Comparison of ENCODE assay signal across 25 cellular contexts in the genomic region with DNA sequence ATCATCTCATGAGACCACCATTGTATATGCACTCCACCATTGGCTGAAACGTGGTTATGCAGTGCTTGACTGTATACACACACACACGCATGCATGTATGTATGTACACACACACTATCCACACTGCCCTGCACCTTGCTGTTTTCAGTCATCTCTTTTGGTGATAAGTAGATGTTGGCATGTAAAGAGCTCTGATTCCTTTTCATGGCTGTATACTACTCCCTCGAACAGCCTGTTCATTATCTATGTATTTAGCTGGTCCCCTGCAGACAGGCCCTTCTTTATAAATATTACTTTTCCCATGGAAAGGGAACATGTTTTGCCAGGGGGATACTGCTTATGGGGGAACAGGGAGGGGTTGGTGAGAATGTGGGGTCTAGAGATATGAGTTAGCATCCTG.
"Had no signal": no experiment of that assay in that cellular context is flagged by ENCODE, and none has a peak within 500 bp of the region (broad histone marks: within the 10 kb centered on the region; RNA-seq: fewer than 3 reads in every experiment).

No MANE protein-coding gene starts in this region.

- DNase-seq: hypothalamus; immature natural killer cell; kidney; left colon; left lung; lower lobe of right lung; mammary epithelial cell; mesenchymal stem cell; nucleus accumbens; pancreas; retina; right cardiac atrium; spleen; stimulated activated CD4-positive, alpha-beta T cell treated with anti-CD3 and anti-CD28 coated beads, Interleukin-4, amount 100 ng/mL, for 24 hours; stimulated activated naive CD4-positive, alpha-beta T cell; tibial artery; trophoblast cell; upper lobe of right lung had no signal

- H3K9me3 ChIP-seq: left lung, lower lobe of right lung, pancreas, prostate gland, suprapubic skin, thoracic aorta, tibial artery, upper lobe of right lung had no signal

- H3K4me3 ChIP-seq: left lung, lower lobe of right lung, pancreas, prostate gland, skin epidermis, spleen, suprapubic skin, thoracic aorta, tibial artery, upper lobe of right lung had no signal

- H3K36me3 ChIP-seq: left lung, lower lobe of right lung, pancreas, prostate gland, spleen, suprapubic skin, thoracic aorta, tibial artery, upper lobe of right lung had no signal

- H3K4me1 ChIP-seq: pancreas, prostate gland had no signal

- FAIRE-seq: islet of Langerhans, kidney, pancreas had no signal

- ATAC-seq: left colon; left lung; lower lobe of right lung; naive thymus-derived CD8-positive, alpha-beta T cell; pancreas; right cardiac atrium; stimulated activated effector memory CD8-positive, alpha-beta T cell treated with anti-CD3 and anti-CD28 coated beads, Interleukin-12 subunit alpha, Interleukin-12 subunit beta, amount 100 ng/mL, for 72 hours; upper lobe of right lung had no signal

- H3K27ac ChIP-seq: left lung, lower lobe of right lung, pancreas, prostate gland, skin epidermis, spleen, suprapubic skin, thoracic aorta, tibial artery, upper lobe of right lung had no signal

- H3K27me3 ChIP-seq: pancreas, tibial artery had no signal
